In genomic region chr2:23926289-23926749, GRCh38 we compare ENCODE assay signal across 8 cellular contexts. TPM values are rescaled to one million over a fixed set of nuclear protein-coding genes. Genes with fewer than 3 reads are reported as not detected.
DNase-seq lines count a peak whose midpoint lies in the region; ATAC-seq and TF ChIP-seq lines count a peak whose summit lies in the region.

No MANE protein-coding gene starts in this region.

- peak overlapping the region; percentile 99 for H3K4me3 Mint-ChIP-seq in activated CD4-positive, alpha-beta memory T cell treated with anti-CD3 and anti-CD28 coated beads for 36 hours
- peak overlapping the region; percentile 95 to 99 (median 98) for H3K4me3 Mint-ChIP-seq in naive thymus-derived CD4-positive, alpha-beta T cell

- peaks cover 45% of the 10 kb centered on the region for H3K4me1 Mint-ChIP-seq in activated CD4-positive, alpha-beta memory T cell treated with anti-CD3 and anti-CD28 coated beads for 36 hours (ENCODE audit: low read depth)
- H3K4me1 Mint-ChIP-seq in naive thymus-derived CD4-positive, alpha-beta T cell: peaks cover 34 to 64% (median 52%) of the 10 kb centered on the region in 7 donors

- peak overlapping the region; percentile 94 for H3K9ac ChIP-seq in HUES6 (ENCODE audit: low read length)

- H3K4me3 ChIP-seq in HUES6 (ENCODE audit: low read depth, low read length) (peak overlapping the region; percentile 98), esophagus (ENCODE audit: low read depth in 1 of 2, low read length in 2 of 2) (peak overlapping the region; percentile 91 to 93), uterus (peak overlapping the region; percentile 76 to 95)
- peak overlapping the region; percentile 94 for H3K4me3 ChIP-seq in naive thymus-derived CD4-positive, alpha-beta T cell (ENCODE audit: low read length)

- no peaks in the 10 kb centered on the region for H3K27me3 Mint-ChIP-seq in activated CD4-positive, alpha-beta memory T cell treated with anti-CD3 and anti-CD28 coated beads for 36 hours
- peaks cover 0 to 4% (median 0%) of the 10 kb centered on the region in 5 donors for H3K27me3 Mint-ChIP-seq in naive thymus-derived CD4-positive, alpha-beta T cell

- 0% methylated on average over 39 of the region's 39 CpGs for WGBS in esophagus, 2 donors

- POLR2A ChIA-PET in activated CD4-positive, alpha-beta memory T cell treated with anti-CD3 and anti-CD28 coated beads for 36 hours (lab: Charles Lee): interaction anchor here (1.0 to 4.6 kb wide), 20 partner anchors 9 to 434 kb away, joined by 3 to 116 read pairs (median 5); partner anchors contain the start of genes FKBP1B, ITSN2, SF3B6 and TP53I3
- POLR2A ChIA-PET in naive thymus-derived CD4-positive, alpha-beta T cell (lab: Charles Lee): interaction anchor here (0.6 to 6.9 kb wide), 21 partner anchors 14 to 1289 kb away, joined by 3 to 137 read pairs (median 5); partner anchors contain the start of genes FKBP1B, SF3B6, TP53I3 and UBXN2A

- no peaks in the 10 kb centered on the region for H3K4me1 ChIP-seq in HUES6 (ENCODE audit: control insufficient read depth, insufficient read depth, low read length)
- H3K4me1 ChIP-seq in esophagus (ENCODE audit: control insufficient read depth in 2 of 2, insufficient read depth in 2 of 2, low read length in 1 of 2): peaks cover 2 to 4% of the 10 kb centered on the region in 2 donors
- H3K4me1 ChIP-seq in naive thymus-derived CD4-positive, alpha-beta T cell (ENCODE audit: control insufficient read depth in 2 of 2, insufficient read depth in 2 of 2, low read length in 2 of 2): peaks cover 24 to 31% of the 10 kb centered on the region in 2 donors
- peaks cover 0 to 16% of the 10 kb centered on the region in 2 donors for H3K4me1 ChIP-seq in uterus

- H3K36me3 Mint-ChIP-seq in activated CD4-positive, alpha-beta memory T cell treated with anti-CD3 and anti-CD28 coated beads for 36 hours: peaks cover 3% of the 10 kb centered on the region
- H3K36me3 Mint-ChIP-seq in naive thymus-derived CD4-positive, alpha-beta T cell: peaks cover 0 to 7% (median 3%) of the 10 kb centered on the region in 5 donors

- no peaks in the 10 kb centered on the region for H3K9me3 Mint-ChIP-seq in activated CD4-positive, alpha-beta memory T cell treated with anti-CD3 and anti-CD28 coated beads for 36 hours
- H3K9me3 Mint-ChIP-seq in naive thymus-derived CD4-positive, alpha-beta T cell: no peaks in the 10 kb centered on the region

- H3K36me3 ChIP-seq in HUES6 (ENCODE audit: control insufficient read depth, insufficient read depth, low read length) (peaks cover 3% of the 10 kb centered on the region), esophagus (ENCODE audit: control insufficient read depth in 2 of 2, insufficient read depth in 2 of 2, low read length in 1 of 2) (no peaks in the 10 kb centered on the region), uterus (no peaks in the 10 kb centered on the region)
- H3K36me3 ChIP-seq in naive thymus-derived CD4-positive, alpha-beta T cell (ENCODE audit: control insufficient read depth in 2 of 3, insufficient read depth in 3 of 3, low read length in 3 of 3): peaks cover 0 to 8% (median 0%) of the 10 kb centered on the region in 3 experiments

- H3K27ac Mint-ChIP-seq in activated CD4-positive, alpha-beta memory T cell treated with anti-CD3 and anti-CD28 coated beads for 36 hours: peak overlapping the region; percentile 99
- peak overlapping the region; percentile 95 to 100 (median 99) for H3K27ac Mint-ChIP-seq in naive thymus-derived CD4-positive, alpha-beta T cell

- DNase-seq in ELF-1 (ENCODE audit: low read depth, low spot score) (peak; percentile 74), uterus (peak in 1 of 2 donors; percentile 24)
- no peak for DNase-seq in activated CD4-positive, alpha-beta memory T cell treated with anti-CD3 and anti-CD28 coated beads for 36 hours
- DNase-seq in naive thymus-derived CD4-positive, alpha-beta T cell: peak in 2 of 9 donors; percentile 10 to 67
- no peak for DNase-seq in central memory CD4-positive, alpha-beta T cell

- ATAC-seq in GM21447 (IDR thresholded peaks at IDR 0.05; ENCODE audit: unreplicated experiment): peak; percentile 28
- no peak for ATAC-seq in naive thymus-derived CD4-positive, alpha-beta T cell

- intact Hi-C loops in activated CD4-positive, alpha-beta memory T cell treated with anti-CD3 and anti-CD28 coated beads for 36 hours (cut with micrococcal nuclease): loop anchor here (1.0 to 5.0 kb wide), 5 partner anchors 74 to 1046 kb away; partner anchors contain the start of genes DNAJC27 and ITSN2
- intact Hi-C loops in naive thymus-derived CD4-positive, alpha-beta T cell (cut with micrococcal nuclease): loop anchor here (1.0 to 10.0 kb wide), 13 partner anchors 8 to 1046 kb away; partner anchors contain the start of genes NCOA1 (in 2 of the 2), ITSN2 (in 1 of the 2), KLHL29 (in 1 of the 2) and TP53I3 (in 1 of the 2)
- intact Hi-C loops in uterus (cut with DNase I; ENCODE audit: low total_unique reads): loop anchor here (10.0 kb wide), 1 partner anchor 148 kb away; the partner anchor contains the start of gene SF3B6

- CTCF ChIA-PET in activated CD4-positive, alpha-beta memory T cell treated with anti-CD3 and anti-CD28 coated beads for 36 hours (lab: Charles Lee): interaction anchor here (0.7 to 5.3 kb wide), 24 partner anchors 14 to 157 kb away, joined by 3 to 82 read pairs (median 6); partner anchors contain the start of genes FKBP1B, SF3B6, TP53I3 and UBXN2A
- CTCF ChIA-PET in naive thymus-derived CD4-positive, alpha-beta T cell (lab: Charles Lee): interaction anchor here (0.5 to 3.8 kb wide), 11 partner anchors 13 to 196 kb away, joined by 3 to 24 read pairs (median 4); partner anchors contain the start of genes SF3B6, UBXN2A and WDCP

- H3K9me3 ChIP-seq in HUES6 (ENCODE audit: control insufficient read depth, insufficient read depth, low read depth, low read length) (no peaks in the 10 kb centered on the region), esophagus (ENCODE audit: control insufficient read depth in 2 of 2, insufficient read depth in 1 of 2, low read depth in 1 of 2, low read length in 1 of 2) (no peaks in the 10 kb centered on the region), uterus (no peaks in the 10 kb centered on the region)
- no peaks in the 10 kb centered on the region for H3K9me3 ChIP-seq in naive thymus-derived CD4-positive, alpha-beta T cell (ENCODE audit: control insufficient read depth in 2 of 3, low read length in 3 of 3)

- H3K27me3 ChIP-seq in HUES6 (ENCODE audit: control insufficient read depth, insufficient read depth, low read length) (no peaks in the 10 kb centered on the region), esophagus (ENCODE audit: control insufficient read depth in 1 of 2, insufficient read depth in 2 of 2, low read length in 2 of 2) (no peaks in the 10 kb centered on the region), uterus (no peaks in the 10 kb centered on the region)
- H3K27me3 ChIP-seq in naive thymus-derived CD4-positive, alpha-beta T cell (ENCODE audit: control insufficient read depth in 2 of 2, insufficient read depth in 2 of 2, low read length in 2 of 2): no peaks in the 10 kb centered on the region

- no peak for TF ChIP-seq CTCF in uterus (IDR thresholded peaks at IDR 0.05)

- H3K27ac ChIP-seq in HUES6 (ENCODE audit: low read depth, low read length) (peak overlapping the region; percentile 93), esophagus (ENCODE audit: low read depth in 2 of 2, low read length in 1 of 2) (peak overlapping the region; percentile 97 to 98), uterus (peak overlapping the region; percentile 97 to 98)
- peak overlapping the region; percentile 97 for H3K27ac ChIP-seq in naive thymus-derived CD4-positive, alpha-beta T cell (ENCODE audit: low read depth, low read length)

- TF ChIP-seq POLR2A in uterus (IDR thresholded peaks at IDR 0.05): no peak

RNA-seq across cellular contexts. Expression of gene ATAD2B, which starts 0.6 kb away (rescaled TPM):
- 10 to 100 TPM; 13.2 to 14.3 TPM for total RNA-seq in activated CD4-positive, alpha-beta memory T cell treated with anti-CD3 and anti-CD28 coated beads for 36 hours
- 1 to 10 TPM; 4.0 to 5.8 TPM for polyA plus RNA-seq in esophagus
- total RNA-seq in naive thymus-derived CD4-positive, alpha-beta T cell: 10 to 100 TPM; 31.8 to 55.8 (median 43.3) TPM
- 10 to 100 TPM; 10.2 to 13.0 TPM for polyA plus RNA-seq in naive thymus-derived CD4-positive, alpha-beta T cell
- 10 to 100 TPM; 14.1 to 67.5 (median 32.3) TPM for total RNA-seq in uterus

RNA-seq across cellular contexts. Expression of gene UBXN2A, which starts 13.9 kb away (rescaled TPM):
- total RNA-seq in activated CD4-positive, alpha-beta memory T cell treated with anti-CD3 and anti-CD28 coated beads for 36 hours: 10 to 100 TPM; 11.8 to 12.2 TPM
- polyA plus RNA-seq in esophagus: 1 to 10 TPM; 5.8 to 6.4 TPM
- total RNA-seq in naive thymus-derived CD4-positive, alpha-beta T cell: 10 to 100 TPM; 11.5 to 13.5 (median 12.4) TPM
- polyA plus RNA-seq in naive thymus-derived CD4-positive, alpha-beta T cell: 1 to 10 TPM; 9.2 to 9.7 TPM
- 10 to 100 TPM; 16.8 to 36.4 (median 24.2) TPM for total RNA-seq in uterus
